Comparison of ENCODE assay signal across 13 cellular contexts in the genomic region with DNA sequence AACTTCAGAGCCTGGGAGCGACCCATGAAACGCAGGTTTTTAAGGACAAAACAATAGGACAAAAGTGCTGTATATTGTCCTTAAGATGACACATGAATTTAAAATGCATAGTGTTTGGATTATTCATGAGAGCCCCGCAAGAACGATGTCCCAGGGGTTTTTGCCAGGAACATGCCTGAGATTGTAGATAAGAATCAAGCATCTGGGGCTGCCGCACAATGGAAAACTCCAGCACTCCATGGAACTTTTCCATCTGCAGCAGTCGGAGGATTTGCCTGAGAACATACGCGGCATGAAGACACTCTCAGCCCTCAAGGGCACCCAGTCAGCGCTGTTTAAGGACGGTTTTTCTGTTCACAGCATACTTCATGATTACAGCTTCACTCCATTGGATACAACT. TPM values are rescaled to one million over a fixed set of nuclear protein-coding genes. Genes with fewer than 3 reads are reported as not detected.
DNase-seq lines count a peak whose midpoint lies in the region; ATAC-seq and TF ChIP-seq lines count a peak whose summit lies in the region.
"Had no signal": no experiment of that assay in that cellular context is flagged by ENCODE, and none has a peak within 500 bp of the region (broad histone marks: within the 10 kb centered on the region; RNA-seq: fewer than 3 reads in every experiment).

No MANE protein-coding gene starts in this region.

- no peak overlapping the region for H4K91ac ChIP-seq in neuronal stem cell (ENCODE audit: low read depth, low read length, poor library complexity)

- no peak for ATAC-seq in HG02610 (IDR thresholded peaks at IDR 0.05; ENCODE audit: unreplicated experiment)

- no peaks in the 10 kb centered on the region for H3K79me1 ChIP-seq in neuronal stem cell (ENCODE audit: low read depth, low read length)

- no peak overlapping the region for H4K8ac ChIP-seq in neuronal stem cell (ENCODE audit: low read depth, low read length)

- H2AFZ ChIP-seq in neuronal stem cell (ENCODE audit: low read length), result peak overlapping the region; percentile 70

- H3K18ac ChIP-seq in neuronal stem cell (ENCODE audit: low read length), result no peak overlapping the region

- CTCF ChIA-PET in AG04449 (lab: Yijun Ruan, JAX), result interaction anchor here (1.0 to 2.1 kb wide), 3 partner anchors 17 to 647 kb away, joined by 3 to 11 read pairs (median 3); no protein-coding TSS in a partner anchor
- CTCF ChIA-PET in RWPE1 (lab: Yijun Ruan, JAX), result no interaction called here

- no peak overlapping the region for H2AK5ac ChIP-seq in neuronal stem cell (ENCODE audit: low read depth, low read length)

- H3K36me3 ChIP-seq in neuronal stem cell (replicated peaks in 1 of 2; ENCODE audit: control insufficient read depth in 2 of 2, insufficient read depth in 2 of 2, low read length in 2 of 2) (no peaks in the 10 kb centered on the region), HAP-1 (replicated peaks) (no peaks in the 10 kb centered on the region)

- no peak overlapping the region for H3K23ac ChIP-seq in neuronal stem cell (ENCODE audit: low read depth, low read length, poor library complexity)

- no peaks in the 10 kb centered on the region for H3K27me3 ChIP-seq in neuronal stem cell (ENCODE audit: control insufficient read depth in 3 of 3, insufficient read depth in 3 of 3, low read depth in 1 of 3, low read length in 3 of 3)
- H3K27me3 ChIP-seq in HAP-1 (ENCODE audit: low read depth), result no peaks in the 10 kb centered on the region

- H2BK15ac ChIP-seq in neuronal stem cell (ENCODE audit: low read length), result no peak overlapping the region

- no peak overlapping the region for H3K9ac ChIP-seq in neuronal stem cell (ENCODE audit: low read depth, low read length, poor library complexity)

- H2BK12ac ChIP-seq in neuronal stem cell (ENCODE audit: low read length), result no peak overlapping the region

- H2BK120ac ChIP-seq in neuronal stem cell (ENCODE audit: low read depth, low read length), result no peak overlapping the region

- in situ Hi-C loops in HAP-1 (cut with MboI; ENCODE audit: low sequenced_read_pairs), result no loop called here

- TF ChIP-seq CTCF in AG04449 (IDR thresholded peaks at IDR 0.05; ENCODE audit: insufficient read depth, low read length, missing control alignments) (no peak), RWPE1 (conservative IDR thresholded peaks at IDR 0.05; ENCODE audit: low read depth) (no peak)

- H3K4me1 ChIP-seq in neuronal stem cell (ENCODE audit: control insufficient read depth in 2 of 2, insufficient read depth in 1 of 2, low read depth in 1 of 2, low read length in 2 of 2), result peaks cover 6 to 7% of the 10 kb centered on the region in 2 donors
- H3K4me1 ChIP-seq in HAP-1, result no peaks in the 10 kb centered on the region

- no CpG with 5 or more reads among the region's 10 CpGs for WGBS in neuronal stem cell (ENCODE audit: extremely low coverage in 2 of 2, insufficient read length in 2 of 2, insufficient replicate concordance in 1 of 2), 2 donors

- H3K4me3 ChIP-seq in AG04449 (ENCODE audit: low read depth, low read length) (no peak overlapping the region; the same call in 1 of the 2 replicates), neuronal stem cell (ENCODE audit: low read length in 2 of 2) (no peak overlapping the region), HAP-1 (no peak overlapping the region)

- H3K27ac ChIP-seq in RWPE1, result no peak overlapping the region
- peak overlapping the region; percentile 25 for H3K27ac ChIP-seq in epithelial cell of prostate
- H3K27ac ChIP-seq in neuronal stem cell (replicated peaks; ENCODE audit: low read length), result no peak overlapping the region

- POLR2A ChIA-PET in AG04449 (lab: Yijun Ruan, JAX) (no interaction called here), RWPE1 (lab: Yijun Ruan, JAX; ENCODE audit: low non-redundant PET) (no interaction called here)

- no peak overlapping the region for H2BK5ac ChIP-seq in neuronal stem cell (ENCODE audit: low read length)

- DNase-seq in AG04449 (ENCODE audit: low read depth, low spot score) (peak; percentile 36), RWPE1 (ENCODE audit: low spot score) (peak; percentile 8), epithelial cell of prostate (ENCODE audit: low read depth, low spot score) (no peak), neuronal stem cell (ENCODE audit: low spot score) (no peak), AML-193 (lab: John Stamatoyannopoulos, UW) (no peak), HAP-1 (ENCODE audit: low spot score in 2 of 2) (no peak), NCI-H187 (lab: John Stamatoyannopoulos, UW) (no peak)
- DNase-seq: activated naive CD4-positive, alpha-beta T cell treated with anti-CD3 and anti-CD28 coated beads for 36 hours; GF-D8; KG1; NCI-H2029 treated with DMSO at 0.1 percent for 48 hours; T-helper 9 cell had no signal

- no peak overlapping the region for H3K4me2 ChIP-seq in neuronal stem cell (ENCODE audit: insufficient read depth, low read length, poor library complexity, severe bottlenecking)

- H3K9me3 ChIP-seq in neuronal stem cell (replicated peaks in 1 of 2; ENCODE audit: control insufficient read depth in 2 of 2, insufficient read depth in 1 of 2, low read depth in 1 of 2, low read length in 2 of 2), result no peaks in the 10 kb centered on the region
- H3K9me3 ChIP-seq in HAP-1, result no peaks in the 10 kb centered on the region

- no peak overlapping the region for H3K14ac ChIP-seq in neuronal stem cell (ENCODE audit: low read length)

- no peak overlapping the region for H3K4ac ChIP-seq in neuronal stem cell (ENCODE audit: low read length)

RNA-seq across cellular contexts. Expression of a gene that starts 5.3 kb away (rescaled TPM):
- polyA plus RNA-seq in neuronal stem cell (2013, experiment 1 of 2), result not detected
- 0.04 TPM for polyA plus RNA-seq in neuronal stem cell (2013, experiment 2 of 2)

Comparison
In these comparisons a context has a peak if more than half of its experiments do, and no peak if none do; other contexts are left out.
1. DNase-seq: peak in AG04449 (single experiment) and RWPE1 (single experiment); none in epithelial cell of prostate (single experiment), neuronal stem cell (single experiment), AML-193 (0 of 2), HAP-1 (0 of 2) and NCI-H187 (0 of 2).